In genomic region chr11:95293116-95293515, GRCh38 we compare ENCODE assay signal across 21 cellular contexts.
"Had no signal": no experiment of that assay in that cellular context is flagged by ENCODE, and none has a peak within 500 bp of the region (broad histone marks: within the 10 kb centered on the region; RNA-seq: fewer than 3 reads in every experiment).

No MANE protein-coding gene starts in this region.

- H3K27ac Mint-ChIP-seq: dendritic cell treated with granulocyte-macrophage colony-stimulating factor and Interleukin-4, amounts not matched to agents 40 ng/mL and 50 ng/mL, for 4 days; effector memory CD8-positive, alpha-beta T cell; naive thymus-derived CD8-positive, alpha-beta T cell; progenitor cell of endocrine pancreas; stimulated activated effector memory CD8-positive, alpha-beta T cell treated with anti-CD3 and anti-CD28 coated beads, Interleukin-12 subunit alpha, Interleukin-12 subunit beta, amount 100 ng/mL, for 72 hours; stimulated activated naive CD8-positive, alpha-beta T cell treated with anti-CD3 and anti-CD28 coated beads, Interleukin-15, Interleukin-2, amounts not matched to agents 100 ng/mL and 50 ng/mL, for 24 hours had no signal

- H3K9me3 ChIP-seq: heart left ventricle, mucosa of descending colon, pancreas, testis, tibial nerve had no signal

- H3K4me1 Mint-ChIP-seq: stimulated activated effector memory CD8-positive, alpha-beta T cell treated with anti-CD3 and anti-CD28 coated beads, Interleukin-12 subunit alpha, Interleukin-12 subunit beta, amount 100 ng/mL, for 72 hours had no signal

- H3K27ac ChIP-seq: heart left ventricle, pancreas, testis, tibial nerve had no signal

- DNase-seq: cerebellar nuclear complex; effector memory CD8-positive, alpha-beta T cell; heart left ventricle; hippocampal formation; mammary epithelial cell; mucosa of descending colon; naive thymus-derived CD8-positive, alpha-beta T cell; occipital lobe; pancreas; right cardiac atrium; stimulated activated CD4-positive, alpha-beta T cell treated with anti-CD3 and anti-CD28 coated beads, Interleukin-4, amount 100 ng/mL, for 1 hour; stimulated activated CD8-positive, alpha-beta memory T cell treated with anti-CD3 and anti-CD28 coated beads, Interleukin-4, amount 100 ng/mL, for 48 hours; testis had no signal

- H3K36me3 ChIP-seq: heart left ventricle, pancreas, tibial nerve had no signal

- H3K36me3 Mint-ChIP-seq: naive thymus-derived CD8-positive, alpha-beta T cell; stimulated activated effector memory CD8-positive, alpha-beta T cell treated with anti-CD3 and anti-CD28 coated beads, Interleukin-12 subunit alpha, Interleukin-12 subunit beta, amount 100 ng/mL, for 72 hours had no signal

- H3K4me1 ChIP-seq: pancreas, testis had no signal

- H3K4me3 Mint-ChIP-seq: dendritic cell treated with granulocyte-macrophage colony-stimulating factor and Interleukin-4, amounts not matched to agents 40 ng/mL and 50 ng/mL, for 4 days; effector memory CD8-positive, alpha-beta T cell; naive thymus-derived CD8-positive, alpha-beta T cell; neural crest cell; stimulated activated effector memory CD8-positive, alpha-beta T cell treated with anti-CD3 and anti-CD28 coated beads, Interleukin-12 subunit alpha, Interleukin-12 subunit beta, amount 100 ng/mL, for 72 hours; stimulated activated naive CD8-positive, alpha-beta T cell treated with anti-CD3 and anti-CD28 coated beads, Interleukin-15, Interleukin-2, amounts not matched to agents 100 ng/mL and 50 ng/mL, for 24 hours had no signal

- H3K9me3 Mint-ChIP-seq: dendritic cell treated with granulocyte-macrophage colony-stimulating factor and Interleukin-4, amounts not matched to agents 40 ng/mL and 50 ng/mL, for 4 days; effector memory CD8-positive, alpha-beta T cell; naive thymus-derived CD8-positive, alpha-beta T cell; neural crest cell; stimulated activated effector memory CD8-positive, alpha-beta T cell treated with anti-CD3 and anti-CD28 coated beads, Interleukin-12 subunit alpha, Interleukin-12 subunit beta, amount 100 ng/mL, for 72 hours; stimulated activated naive CD8-positive, alpha-beta T cell treated with anti-CD3 and anti-CD28 coated beads, Interleukin-15, Interleukin-2, amounts not matched to agents 100 ng/mL and 50 ng/mL, for 24 hours had no signal

- H3K27me3 ChIP-seq: heart left ventricle, pancreas, testis, tibial nerve had no signal

- H3K4me3 ChIP-seq: heart left ventricle, mucosa of descending colon, pancreas, testis, tibial nerve had no signal

- H3K27me3 Mint-ChIP-seq: naive thymus-derived CD8-positive, alpha-beta T cell; progenitor cell of endocrine pancreas; stimulated activated naive CD8-positive, alpha-beta T cell treated with anti-CD3 and anti-CD28 coated beads, Interleukin-15, Interleukin-2, amounts not matched to agents 100 ng/mL and 50 ng/mL, for 24 hours had no signal

- ATAC-seq: effector memory CD8-positive, alpha-beta T cell; esophagus mucosa; heart left ventricle; left lobe of liver; mucosa of descending colon; naive thymus-derived CD8-positive, alpha-beta T cell; pancreas; right cardiac atrium; stimulated activated effector memory CD8-positive, alpha-beta T cell treated with anti-CD3 and anti-CD28 coated beads, Interleukin-12 subunit alpha, Interleukin-12 subunit beta, amount 100 ng/mL, for 72 hours had no signal
